In the genomic region with DNA sequence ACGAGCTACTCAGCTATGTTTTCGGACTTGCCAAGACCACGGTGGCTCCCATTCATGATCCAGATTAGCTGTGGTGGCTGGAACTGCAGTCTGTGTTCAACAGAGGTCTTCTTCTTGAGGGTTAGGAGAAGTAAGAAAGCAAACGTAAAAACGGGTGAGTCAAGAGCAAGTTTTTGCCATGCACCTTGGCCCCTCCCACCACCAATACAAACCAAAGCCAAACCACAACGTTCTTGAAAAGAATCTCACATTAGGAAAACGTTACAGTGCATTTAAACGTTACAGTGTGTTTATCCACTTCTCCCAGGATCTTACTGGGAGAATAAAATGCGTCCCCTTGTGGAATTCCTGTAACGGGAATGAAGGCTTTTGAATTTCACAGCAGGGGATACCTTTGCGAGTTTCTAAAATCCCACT, we compare ENCODE assay signal across 8 cellular contexts. TPM values are rescaled to one million over a fixed set of nuclear protein-coding genes. Genes with fewer than 3 reads are reported as not detected.
DNase-seq lines count a peak whose midpoint lies in the region; ATAC-seq and TF ChIP-seq lines count a peak whose summit lies in the region.

No MANE protein-coding gene starts in this region.

- H3K27me3 ChIP-seq in right atrium auricular region (no peaks in the 10 kb centered on the region), skeletal muscle tissue (ENCODE audit: control insufficient read depth in 3 of 3, insufficient read depth in 3 of 3, low read length in 3 of 3) (no peaks in the 10 kb centered on the region)

- ATAC-seq in HG02884 (IDR thresholded peaks at IDR 0.05; ENCODE audit: unreplicated experiment) = no peak

- H3K36me3 ChIP-seq in right atrium auricular region (no peaks in the 10 kb centered on the region), skeletal muscle tissue (ENCODE audit: control insufficient read depth in 3 of 3, insufficient read depth in 3 of 3, low read length in 3 of 3) (no peaks in the 10 kb centered on the region)

- H3K9ac ChIP-seq in skeletal muscle tissue (ENCODE audit: low read depth in 1 of 3, low read length in 3 of 3) = peak overlapping the region; percentile 88 to 91 (median 89)

- H3K4me3 ChIP-seq in GM12865 (ENCODE audit: low read depth, low read length) (peak overlapping the region; percentile 77), right atrium auricular region (peak overlapping the region; percentile 87 to 92), skeletal muscle tissue (ENCODE audit: low read length in 3 of 3) (peak overlapping the region; percentile 95 to 98 (median 96))

- H3K4me1 ChIP-seq in right atrium auricular region (peaks cover 0 to 17% of the 10 kb centered on the region in 2 donors), skeletal muscle tissue (ENCODE audit: control insufficient read depth in 3 of 3, insufficient read depth in 3 of 3, low read length in 3 of 3) (peaks cover 9 to 16% (median 9%) of the 10 kb centered on the region in 3 donors)

- no peak for TF ChIP-seq CTCF in GM12865 (IDR thresholded peaks at IDR 0.05; ENCODE audit: insufficient read depth, low read depth, low read length, missing control alignments)
- TF ChIP-seq CTCF in right atrium auricular region (IDR thresholded peaks at IDR 0.05) = peak in 1 of 2 donors; percentile 18

- peak overlapping the region; percentile 81 to 93 for H3K27ac ChIP-seq in right atrium auricular region
- peak overlapping the region; percentile 85 for H3K27ac ChIP-seq in skeletal muscle tissue (ENCODE audit: low read depth, low read length)

- DNase-seq in GM12865 (ENCODE audit: low read depth) (peak; percentile 36), RKO (ENCODE audit: low spot score) (peak; percentile 62), right atrium auricular region (ENCODE audit: low spot score) (no peak), NCI-H345 (lab: John Stamatoyannopoulos, UW) (no peak), NCI-H2029 (lab: John Stamatoyannopoulos, UW) (no peak)
- peak; percentile 71 for DNase-seq in activated naive CD4-positive, alpha-beta T cell treated with Interleukin-2 at 50 U/mL for 16 hours

- no peaks in the 10 kb centered on the region for H3K9me3 ChIP-seq in right atrium auricular region
- H3K9me3 ChIP-seq in skeletal muscle tissue (ENCODE audit: control insufficient read depth in 3 of 3, low read length in 3 of 3) = no peaks in the 10 kb centered on the region

RNA-seq across cellular contexts. Expression of a gene that starts 0.7 kb away (rescaled TPM):
- total RNA-seq in right atrium auricular region (under 1 TPM; 0.33 to 0.67 TPM), skeletal muscle tissue (under 0.01 TPM)

RNA-seq across cellular contexts. Expression of a gene that starts 1.0 kb away (rescaled TPM):
- total RNA-seq in right atrium auricular region (1 to 10 TPM; 4.2 to 8.2 TPM), skeletal muscle tissue (8.4 TPM)

Comparison
In these comparisons a context has a peak if more than half of its experiments do, and no peak if none do; other contexts are left out.
1. DNase-seq: peak in GM12865 (single experiment), RKO (single experiment) and activated naive CD4-positive, alpha-beta T cell treated with Interleukin-2 at 50 U/mL for 16 hours (single experiment); none in right atrium auricular region (single experiment), NCI-H345 (single experiment) and NCI-H2029 (single experiment).
2. Peak in every context shown above with its lines, with median percentiles within 50 percentile points of each other: H3K4me3 ChIP-seq.